ENCODE assay signal across 8 cellular contexts in genomic region chr3:49673131-49673714, GRCh38. TPM values are rescaled to one million over a fixed set of nuclear protein-coding genes. Genes with fewer than 3 reads are reported as not detected.
A peak's percentile ranks its signal among the peaks of the same experiment; 100 is the strongest.
DNase-seq lines count a peak whose midpoint lies in the region; ATAC-seq and TF ChIP-seq lines count a peak whose summit lies in the region.

No MANE protein-coding gene starts in this region.

- peak overlapping the region; percentile 99 for H3K27ac Mint-ChIP-seq in MCF 10A (ENCODE audit: low read depth, unreplicated experiment)
- H3K27ac Mint-ChIP-seq in memory B cell = peak overlapping the region; percentile 97

- peaks cover 6% of the 10 kb centered on the region; the same call in 1 of the 2 replicates for H3K4me1 ChIP-seq in HUES48 (ENCODE audit: control insufficient read depth, insufficient read depth, low read length)
- H3K4me1 ChIP-seq in uterus = peaks cover 0 to 8% of the 10 kb centered on the region in 2 donors

- peak overlapping the region; percentile 93 for H3K4me3 Mint-ChIP-seq in MCF 10A (ENCODE audit: unreplicated experiment)
- peak overlapping the region; percentile 96 for H3K4me3 Mint-ChIP-seq in memory B cell

- H3K27me3 ChIP-seq in HUES48 (ENCODE audit: control insufficient read depth, insufficient read depth, low read length) (no peaks in the 10 kb centered on the region), uterus (no peaks in the 10 kb centered on the region)

- TF ChIP-seq CTCF in MCF 10A (IDR thresholded peaks at IDR 0.05; ENCODE audit: unreplicated experiment) (no peak), uterus (IDR thresholded peaks at IDR 0.05) (no peak)

- CTCF ChIA-PET in MCF 10A (lab: Yijun Ruan, JAX) = interaction anchor here (0.5 to 5.3 kb wide), 11 partner anchors 10 to 251 kb away, joined by 3 to 232 read pairs (median 4); no protein-coding TSS in a partner anchor

- BruUV-seq in MCF 10A (replicated peaks; lab: Mats Ljungman, UMichigan) = TSS peak; percentile 67

- DNase-seq in COLO829 (ENCODE audit: low spot score) (peak; percentile 42), MCF 10A (ENCODE audit: unreplicated experiment) (no peak), memory B cell (ENCODE audit: low spot score in 2 of 2) (no peak), uterus (no peak), iPS-NIHi11 (ENCODE audit: low spot score) (no peak)

- H3K36me3 Mint-ChIP-seq in MCF 10A (ENCODE audit: insufficient read depth, unreplicated experiment) (peaks cover 12% of the 10 kb centered on the region), memory B cell (peaks cover 7% of the 10 kb centered on the region)

- peak overlapping the region; percentile 54 for H3K9ac ChIP-seq in HUES48 (ENCODE audit: low read depth, low read length)

- H3K4me3 ChIP-seq in HUES48 (ENCODE audit: low read depth, low read length) (peak overlapping the region; percentile 93), uterus (peak overlapping the region; percentile 65 to 68)

- H3K4me1 Mint-ChIP-seq in MCF 10A (ENCODE audit: insufficient read depth, unreplicated experiment) = peaks cover 10% of the 10 kb centered on the region
- H3K4me1 Mint-ChIP-seq in memory B cell = peaks cover 20% of the 10 kb centered on the region

- ATAC-seq in memory B cell (ENCODE audit: low read depth) (no peak), HG02610 (IDR thresholded peaks at IDR 0.05; ENCODE audit: unreplicated experiment) (no peak), GM19324 (IDR thresholded peaks at IDR 0.05; ENCODE audit: low FRiP score, unreplicated experiment) (no peak)

- H3K9me3 Mint-ChIP-seq in MCF 10A (ENCODE audit: unreplicated experiment) (no peaks in the 10 kb centered on the region), memory B cell (no peaks in the 10 kb centered on the region)

- TF ChIP-seq POLR2A in uterus (IDR thresholded peaks at IDR 0.05) = no peak

- H3K9me3 ChIP-seq in HUES48 (ENCODE audit: control insufficient read depth, insufficient read depth, low read length) (no peaks in the 10 kb centered on the region), uterus (no peaks in the 10 kb centered on the region)

- POLR2A ChIA-PET in MCF 10A (lab: Yijun Ruan, JAX) = interaction anchor here (0.6 to 3.3 kb wide), 8 partner anchors 16 to 579 kb away, joined by 3 to 51 read pairs (median 5); partner anchors contain the start of genes BSN, DAG1, MST1 and QRICH1

- H3K36me3 ChIP-seq in HUES48 (ENCODE audit: control insufficient read depth, insufficient read depth, low read length) (peaks cover 30% of the 10 kb centered on the region), uterus (no peaks in the 10 kb centered on the region)

- H3K27me3 Mint-ChIP-seq in MCF 10A (ENCODE audit: insufficient read depth, unreplicated experiment) (no peaks in the 10 kb centered on the region), memory B cell (peaks cover 2% of the 10 kb centered on the region)

- H3K27ac ChIP-seq in HUES48 (ENCODE audit: low read depth, low read length) (peak overlapping the region; percentile 95), uterus (peak overlapping the region; percentile 67 to 93)

- intact Hi-C loops in MCF 10A (cut with micrococcal nuclease) = loop anchor here (5.0 kb wide), 1 partner anchor 221 kb away; no protein-coding TSS in a partner anchor
- intact Hi-C loops in uterus (cut with DNase I; ENCODE audit: low total_unique reads) = no loop called here

RNA-seq across cellular contexts. Expression of gene APEH, which starts 0.9 kb away (rescaled TPM):
- total RNA-seq in MCF 10A (2022) = 95.8 and 127 TPM in 2 replicates
- total RNA-seq in uterus = 10 to 100 TPM; 35.3 to 78.7 (median 61.4) TPM

RNA-seq across cellular contexts. Expression of gene MST1, which starts 16.1 kb away (rescaled TPM):
- total RNA-seq in MCF 10A (2022) = 16.3 and 18.2 TPM in 2 replicates
- total RNA-seq in uterus = 10 to 100 TPM in 2 of 4 donors, 1 to 10 TPM in 1, not detected in 1; 5.1 to 11.5 (median 10.4) TPM

RNA-seq across cellular contexts. Expression of gene RNF123, which starts 16.1 kb away (rescaled TPM):
- total RNA-seq in MCF 10A (2022) (47.8 and 48.6 TPM in 2 replicates), uterus (10 to 100 TPM; 10.9 to 47.3 (median 25.3) TPM)

RNA-seq across cellular contexts. Expression of gene AMIGO3, which starts 46.3 kb away (rescaled TPM):
- total RNA-seq in MCF 10A (2022) = 0.79 TPM in 1 of 2 replicates, not detected in the other
- not detected for total RNA-seq in uterus

RNA-seq across cellular contexts. Expression of gene GMPPB, which starts 50.5 kb away (rescaled TPM):
- total RNA-seq in MCF 10A (2022) = 84.3 and 88.1 TPM in 2 replicates
- 10 to 100 TPM in 3 of 4 donors, 1 to 10 TPM in 1; 7.7 to 44.8 (median 27.1) TPM for total RNA-seq in uterus
